1 cellular context compared by ENCODE assay signal in the genomic region with DNA sequence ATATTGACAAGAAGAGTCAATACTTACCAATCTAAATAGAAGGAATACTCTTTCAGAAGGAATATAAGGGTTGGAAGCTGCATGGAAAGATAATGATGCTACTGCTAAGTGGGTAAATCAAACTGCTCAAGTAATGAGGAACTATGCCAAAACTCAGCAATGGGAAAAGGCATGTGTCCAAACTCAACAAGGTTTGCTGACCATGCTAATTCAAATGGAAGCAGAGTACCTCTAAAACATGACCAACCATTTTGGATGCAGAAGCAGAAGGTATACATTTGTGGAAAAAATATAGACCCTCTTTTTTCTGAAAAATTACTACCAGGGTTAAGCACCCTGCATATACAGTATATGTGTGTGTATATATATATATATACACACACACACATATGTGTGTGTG.
TF ChIP-seq lines count a peak whose summit lies in the region.

No MANE protein-coding gene starts in this region.

TF ChIP-seq in HepG2, 621 proteins besides CTCF, POLR2A, EP300 and RAD21 (continued from another document):
- TF ChIP-seq, protein P1, sequence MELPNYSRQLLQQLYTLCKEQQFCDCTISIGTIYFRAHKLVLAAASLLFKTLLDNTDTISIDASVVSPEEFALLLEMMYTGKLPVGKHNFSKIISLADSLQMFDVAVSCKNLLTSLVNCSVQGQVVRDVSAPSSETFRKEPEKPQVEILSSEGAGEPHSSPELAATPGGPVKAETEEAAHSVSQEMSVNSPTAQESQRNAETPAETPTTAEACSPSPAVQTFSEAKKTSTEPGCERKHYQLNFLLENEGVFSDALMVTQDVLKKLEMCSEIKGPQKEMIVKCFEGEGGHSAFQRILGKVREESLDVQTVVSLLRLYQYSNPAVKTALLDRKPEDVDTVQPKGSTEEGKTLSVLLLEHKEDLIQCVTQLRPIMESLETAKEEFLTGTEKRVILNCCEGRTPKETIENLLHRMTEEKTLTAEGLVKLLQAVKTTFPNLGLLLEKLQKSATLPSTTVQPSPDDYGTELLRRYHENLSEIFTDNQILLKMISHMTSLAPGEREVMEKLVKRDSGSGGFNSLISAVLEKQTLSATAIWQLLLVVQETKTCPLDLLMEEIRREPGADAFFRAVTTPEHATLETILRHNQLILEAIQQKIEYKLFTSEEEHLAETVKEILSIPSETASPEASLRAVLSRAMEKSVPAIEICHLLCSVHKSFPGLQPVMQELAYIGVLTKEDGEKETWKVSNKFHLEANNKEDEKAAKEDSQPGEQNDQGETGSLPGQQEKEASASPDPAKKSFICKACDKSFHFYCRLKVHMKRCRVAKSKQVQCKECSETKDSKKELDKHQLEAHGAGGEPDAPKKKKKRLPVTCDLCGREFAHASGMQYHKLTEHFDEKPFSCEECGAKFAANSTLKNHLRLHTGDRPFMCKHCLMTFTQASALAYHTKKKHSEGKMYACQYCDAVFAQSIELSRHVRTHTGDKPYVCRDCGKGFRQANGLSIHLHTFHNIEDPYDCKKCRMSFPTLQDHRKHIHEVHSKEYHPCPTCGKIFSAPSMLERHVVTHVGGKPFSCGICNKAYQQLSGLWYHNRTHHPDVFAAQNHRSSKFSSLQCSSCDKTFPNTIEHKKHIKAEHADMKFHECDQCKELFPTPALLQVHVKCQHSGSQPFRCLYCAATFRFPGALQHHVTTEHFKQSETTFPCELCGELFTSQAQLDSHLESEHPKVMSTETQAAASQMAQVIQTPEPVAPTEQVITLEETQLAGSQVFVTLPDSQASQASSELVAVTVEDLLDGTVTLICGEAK (IDR thresholded peaks at IDR 0.05), result no peak
- TF ChIP-seq, protein P1 (CRISPR knock-in tag; IDR thresholded peaks at IDR 0.05), result no peak
- TF ChIP-seq ZNF362 (CRISPR knock-in tag; IDR thresholded peaks at IDR 0.05; ENCODE audit: borderline replicate concordance) (no peak), TEAD3 (CRISPR knock-in tag; optimal IDR thresholded peaks at IDR 0.05; ENCODE audit: borderline replicate concordance) (no peak)
